In genomic region chr10:50740351-50740688, GRCh38 we compare ENCODE assay signal across 8 cellular contexts. TPM values are rescaled to one million over a fixed set of nuclear protein-coding genes. Genes with fewer than 3 reads are reported as not detected.
DNase-seq lines count a peak whose midpoint lies in the region; TF ChIP-seq lines count a peak whose summit lies in the region.

No MANE protein-coding gene starts in this region.

- H3K36me3 Mint-ChIP-seq in HFFc6 (ENCODE audit: low read depth) (no peaks in the 10 kb centered on the region), glutamatergic neuron (ENCODE audit: unreplicated experiment) (no peaks in the 10 kb centered on the region)
- no peaks in the 10 kb centered on the region for H3K36me3 Mint-ChIP-seq in activated naive CD4-positive, alpha-beta T cell treated with anti-CD3 and anti-CD28 coated beads, Interleukin-2, amount 10 ng/mL, durations not matched to agents 7 days and 5 days

- H3K4me1 Mint-ChIP-seq in HFFc6 (ENCODE audit: low read depth) = peaks cover 10% of the 10 kb centered on the region
- H3K4me1 Mint-ChIP-seq in activated naive CD4-positive, alpha-beta T cell treated with anti-CD3 and anti-CD28 coated beads, Interleukin-2, amount 10 ng/mL, durations not matched to agents 7 days and 5 days = peaks cover 20% of the 10 kb centered on the region
- no peaks in the 10 kb centered on the region for H3K4me1 Mint-ChIP-seq in glutamatergic neuron (ENCODE audit: low read depth, unreplicated experiment)

- H3K27ac ChIP-seq in parathyroid adenoma = peak overlapping the region; percentile 76

- no peaks in the 10 kb centered on the region for H3K9me3 Mint-ChIP-seq in HFFc6
- H3K9me3 Mint-ChIP-seq in activated naive CD4-positive, alpha-beta T cell treated with anti-CD3 and anti-CD28 coated beads, Interleukin-2, amount 10 ng/mL, durations not matched to agents 7 days and 5 days = no peaks in the 10 kb centered on the region
- H3K9me3 Mint-ChIP-seq in glutamatergic neuron (ENCODE audit: unreplicated experiment) = peaks cover 18% of the 10 kb centered on the region

- H3K4me1 ChIP-seq in parathyroid adenoma = peaks cover 6% of the 10 kb centered on the region

- H2AFZ ChIP-seq in parathyroid adenoma = peak overlapping the region; percentile 100

- H3K79me2 ChIP-seq in parathyroid adenoma = no peaks in the 10 kb centered on the region

- peak; percentile 0 for DNase-seq in NCI-H2029 treated with DMSO at 0.1 percent for 48 hours (lab: John Stamatoyannopoulos, UW)
- DNase-seq in NCI-H2029 (lab: John Stamatoyannopoulos, UW) = no peak
- DNase-seq in HFFc6 = peak; percentile 68
- peak; percentile 25 for DNase-seq in NCI-H345 (lab: John Stamatoyannopoulos, UW)
- peak; percentile 25 for DNase-seq in activated naive CD4-positive, alpha-beta T cell treated with anti-CD3 and anti-CD28 coated beads, Interleukin-2, amount 10 ng/mL, durations not matched to agents 7 days and 5 days
- DNase-seq in glutamatergic neuron = no peak
- no peak for DNase-seq in retina

- H3K27me3 ChIP-seq in parathyroid adenoma (ENCODE audit: control insufficient read depth, insufficient read depth, low read length) = no peaks in the 10 kb centered on the region

- H3K4me3 Mint-ChIP-seq in HFFc6 = peak overlapping the region; percentile 95
- H3K4me3 Mint-ChIP-seq in activated naive CD4-positive, alpha-beta T cell treated with anti-CD3 and anti-CD28 coated beads, Interleukin-2, amount 10 ng/mL, durations not matched to agents 7 days and 5 days = peak overlapping the region; percentile 94
- peak overlapping the region; percentile 99 for H3K4me3 Mint-ChIP-seq in glutamatergic neuron (ENCODE audit: unreplicated experiment)

- H3K9me3 ChIP-seq in parathyroid adenoma (ENCODE audit: control insufficient read depth, low read length) = no peaks in the 10 kb centered on the region

- H3K9ac ChIP-seq in parathyroid adenoma = peak overlapping the region; percentile 20

- H3K27ac Mint-ChIP-seq in HFFc6 (peak overlapping the region; percentile 96), glutamatergic neuron (ENCODE audit: unreplicated experiment) (peak overlapping the region; percentile 98)
- no peak overlapping the region for H3K27ac Mint-ChIP-seq in activated naive CD4-positive, alpha-beta T cell treated with anti-CD3 and anti-CD28 coated beads, Interleukin-2, amount 10 ng/mL, durations not matched to agents 7 days and 5 days

- peak overlapping the region; percentile 65 for H3K4me3 ChIP-seq in parathyroid adenoma (ENCODE audit: low read depth, low read length)

- H3K27me3 Mint-ChIP-seq in HFFc6 (ENCODE audit: insufficient read depth) (no peaks in the 10 kb centered on the region; the same call in 1 of the 2 replicates), glutamatergic neuron (ENCODE audit: unreplicated experiment) (peaks cover 15% of the 10 kb centered on the region)
- H3K27me3 Mint-ChIP-seq in activated naive CD4-positive, alpha-beta T cell treated with anti-CD3 and anti-CD28 coated beads, Interleukin-2, amount 10 ng/mL, durations not matched to agents 7 days and 5 days = peaks cover 15% of the 10 kb centered on the region

- peak overlapping the region; percentile 86 for H3K4me2 ChIP-seq in parathyroid adenoma (ENCODE audit: low read length)

- TF ChIP-seq CTCF in HFFc6 (IDR thresholded peaks at IDR 0.05) (no peak), glutamatergic neuron (IDR thresholded peaks at IDR 0.05; ENCODE audit: partially characterized antibody, unreplicated experiment) (no peak), parathyroid adenoma (IDR thresholded peaks at IDR 0.05) (no peak)

- H3K36me3 ChIP-seq in parathyroid adenoma (ENCODE audit: control insufficient read depth, insufficient read depth, low read length) = no peaks in the 10 kb centered on the region

- CTCF ChIA-PET in activated naive CD4-positive, alpha-beta T cell treated with anti-CD3 and anti-CD28 coated beads, Interleukin-2, amount 10 ng/mL, durations not matched to agents 7 days and 5 days (lab: Charles Lee) = no interaction called here

RNA-seq across cellular contexts. Expression of gene ASAH2B, which starts 0.6 kb away (rescaled TPM):
- 1 to 10 TPM; 4.0 to 7.7 (median 5.5) TPM for total RNA-seq in HFFc6 (2021; fragmentation: NEBNext Ultra II Directional; extraction: Animal tissue kit (Norgen Biotek cat#: 25700))
- 15.5 TPM for total RNA-seq in glutamatergic neuron (ENCODE audit: unreplicated experiment)

Comparison
In these comparisons a context has a peak if more than half of its experiments do, and no peak if none do; other contexts are left out.
1. DNase-seq: peak in NCI-H2029 treated with DMSO at 0.1 percent for 48 hours (single experiment), HFFc6 (single experiment), NCI-H345 (single experiment) and activated naive CD4-positive, alpha-beta T cell treated with anti-CD3 and anti-CD28 coated beads, Interleukin-2, amount 10 ng/mL, durations not matched to agents 7 days and 5 days (single experiment); none in NCI-H2029 (single experiment), glutamatergic neuron (single experiment) and retina (single experiment).
2. Peak in every context shown above with its lines, with median percentiles within 50 percentile points of each other: H3K4me3 Mint-ChIP-seq.